Comparison of ENCODE assay signal across 22 cellular contexts in genomic region chr17:31788956-31789355, GRCh38.
DNase-seq lines count a peak whose midpoint lies in the region; ATAC-seq and TF ChIP-seq lines count a peak whose summit lies in the region.
"Had no signal": no experiment of that assay in that cellular context is flagged by ENCODE, and none has a peak within 500 bp of the region (broad histone marks: within the 10 kb centered on the region; RNA-seq: fewer than 3 reads in every experiment).

No MANE protein-coding gene starts in this region.

- no peak overlapping the region for H3K4me3 Mint-ChIP-seq in activated naive CD4-positive, alpha-beta T cell treated with anti-CD3 and anti-CD28 coated beads, Interleukin-2, amount 10 ng/mL, durations not matched to agents 7 days and 5 days
- H3K4me3 Mint-ChIP-seq: activated CD4-positive, alpha-beta T cell treated with anti-CD3 and anti-CD28 coated beads, Interleukin-2, amount 10 ng/mL, durations not matched to agents 7 days and 5 days; endodermal cell; naive B cell; T-cell had no signal

- H3K4me1 Mint-ChIP-seq in activated naive CD4-positive, alpha-beta T cell treated with anti-CD3 and anti-CD28 coated beads, Interleukin-2, amount 10 ng/mL, durations not matched to agents 7 days and 5 days, result peaks cover 4% of the 10 kb centered on the region
- H3K4me1 Mint-ChIP-seq: endodermal cell, T-cell had no signal

- H3K4me3 ChIP-seq in RWPE2 (ENCODE audit: severe bottlenecking) (no peak overlapping the region), fibroblast of villous mesenchyme (ENCODE audit: low read depth, low read length) (no peak overlapping the region), suprapubic skin (no peak overlapping the region)
- H3K4me3 ChIP-seq: BLaER1, stomach, uterus had no signal

- no peaks in the 10 kb centered on the region for H3K27me3 ChIP-seq in RWPE2 (ENCODE audit: insufficient read depth, poor library complexity, severe bottlenecking)
- H3K27me3 ChIP-seq in suprapubic skin, result no peaks in the 10 kb centered on the region
- H3K27me3 ChIP-seq: BLaER1, stomach, uterus had no signal

- CTCF ChIA-PET in activated naive CD4-positive, alpha-beta T cell treated with anti-CD3 and anti-CD28 coated beads, Interleukin-2, amount 10 ng/mL, durations not matched to agents 7 days and 5 days (lab: Charles Lee), result no interaction called here

- H3K4me1 ChIP-seq in RWPE2 (ENCODE audit: insufficient read depth, poor library complexity, severe bottlenecking), result peaks cover 20% of the 10 kb centered on the region
- H3K4me1 ChIP-seq in suprapubic skin, result peaks cover 14% of the 10 kb centered on the region
- H3K4me1 ChIP-seq: stomach, uterus had no signal

- no peaks in the 10 kb centered on the region for H3K9me3 Mint-ChIP-seq in activated naive CD4-positive, alpha-beta T cell treated with anti-CD3 and anti-CD28 coated beads, Interleukin-2, amount 10 ng/mL, durations not matched to agents 7 days and 5 days
- H3K9me3 Mint-ChIP-seq: activated CD4-positive, alpha-beta T cell treated with anti-CD3 and anti-CD28 coated beads, Interleukin-2, amount 10 ng/mL, durations not matched to agents 7 days and 5 days; T-cell had no signal

- no peaks in the 10 kb centered on the region for H3K36me3 ChIP-seq in RWPE2 (ENCODE audit: low read depth)
- no peaks in the 10 kb centered on the region for H3K36me3 ChIP-seq in suprapubic skin
- H3K36me3 ChIP-seq: BLaER1, stomach, uterus had no signal

- TF ChIP-seq CTCF in RWPE2 (IDR thresholded peaks at IDR 0.05; ENCODE audit: poor library complexity, severe bottlenecking) (no peak), fibroblast of villous mesenchyme (IDR thresholded peaks at IDR 0.05; ENCODE audit: insufficient read depth, low read depth, low read length) (no peak), suprapubic skin (IDR thresholded peaks at IDR 0.05) (no peak)

- TF ChIP-seq POLR2A in suprapubic skin (IDR thresholded peaks at IDR 0.05), result no peak

- TF ChIP-seq EP300 in suprapubic skin (IDR thresholded peaks at IDR 0.05), result no peak

- ATAC-seq in RWPE2 (ENCODE audit: low read depth), result no peak
- ATAC-seq: sciatic nerve, T-cell had no signal

- H3K27me3 Mint-ChIP-seq in activated naive CD4-positive, alpha-beta T cell treated with anti-CD3 and anti-CD28 coated beads, Interleukin-2, amount 10 ng/mL, durations not matched to agents 7 days and 5 days, result peaks cover 16% of the 10 kb centered on the region

- DNase-seq in GM04503 (ENCODE audit: low read depth) (peak; percentile 37), RWPE2 (ENCODE audit: low spot score) (no peak), fibroblast of villous mesenchyme (ENCODE audit: low read depth) (peak; percentile 44), suprapubic skin (ENCODE audit: low spot score in 2 of 2) (no peak), SK-N-DZ (ENCODE audit: low spot score) (no peak), MV-4-11 (lab: John Stamatoyannopoulos, UW) (no peak)
- no peak for DNase-seq in activated naive CD4-positive, alpha-beta T cell treated with anti-CD3 and anti-CD28 coated beads, Interleukin-2, amount 10 ng/mL, durations not matched to agents 7 days and 5 days
- DNase-seq: activated CD4-positive, alpha-beta T cell treated with anti-CD3 and anti-CD28 coated beads, Interleukin-2, amount 10 ng/mL, durations not matched to agents 7 days and 5 days; activated naive CD4-positive, alpha-beta T cell; activated T-cell treated with anti-CD3 and anti-CD28 coated beads for 4 hours; endodermal cell; KBM-7; naive B cell; NCI-H1048; NCI-H2029 treated with DMSO at 0.1 percent for 48 hours; stimulated activated CD4-positive, alpha-beta T cell treated with anti-CD3 and anti-CD28 coated beads, Interleukin-1b, Interleukin-23, amount 100 ng/mL, for 48 hours; stomach; T-cell had no signal

- H3K9me3 ChIP-seq in RWPE2 (ENCODE audit: severe bottlenecking) (no peaks in the 10 kb centered on the region), suprapubic skin (no peaks in the 10 kb centered on the region)
- H3K9me3 ChIP-seq: BLaER1, stomach, uterus had no signal

- 81% methylated on average over 4 of the region's 4 CpGs for WGBS in suprapubic skin

- H3K27ac Mint-ChIP-seq in activated naive CD4-positive, alpha-beta T cell treated with anti-CD3 and anti-CD28 coated beads, Interleukin-2, amount 10 ng/mL, durations not matched to agents 7 days and 5 days, result no peak overlapping the region
- H3K27ac Mint-ChIP-seq: activated CD4-positive, alpha-beta T cell treated with anti-CD3 and anti-CD28 coated beads, Interleukin-2, amount 10 ng/mL, durations not matched to agents 7 days and 5 days; endodermal cell; T-cell had no signal

- no peaks in the 10 kb centered on the region for H3K36me3 Mint-ChIP-seq in activated naive CD4-positive, alpha-beta T cell treated with anti-CD3 and anti-CD28 coated beads, Interleukin-2, amount 10 ng/mL, durations not matched to agents 7 days and 5 days
- H3K36me3 Mint-ChIP-seq: naive B cell, T-cell had no signal

- H3K27ac ChIP-seq in RWPE2 (ENCODE audit: poor library complexity, severe bottlenecking) (peak overlapping the region; percentile 78), suprapubic skin (peak overlapping the region; percentile 38)
- H3K27ac ChIP-seq: BLaER1, HL-60, uterus had no signal

Comparison
In these comparisons a context has a peak if more than half of its experiments do, and no peak if none do; other contexts are left out.
1. DNase-seq: peak in GM04503 (single experiment) and fibroblast of villous mesenchyme (single experiment); none in RWPE2 (single experiment), suprapubic skin (0 of 2), activated naive CD4-positive, alpha-beta T cell treated with anti-CD3 and anti-CD28 coated beads, Interleukin-2, amount 10 ng/mL, durations not matched to agents 7 days and 5 days (single experiment), SK-N-DZ (single experiment) and MV-4-11 (single experiment).